ENCODE assay signal across 8 cellular contexts in the genomic region with DNA sequence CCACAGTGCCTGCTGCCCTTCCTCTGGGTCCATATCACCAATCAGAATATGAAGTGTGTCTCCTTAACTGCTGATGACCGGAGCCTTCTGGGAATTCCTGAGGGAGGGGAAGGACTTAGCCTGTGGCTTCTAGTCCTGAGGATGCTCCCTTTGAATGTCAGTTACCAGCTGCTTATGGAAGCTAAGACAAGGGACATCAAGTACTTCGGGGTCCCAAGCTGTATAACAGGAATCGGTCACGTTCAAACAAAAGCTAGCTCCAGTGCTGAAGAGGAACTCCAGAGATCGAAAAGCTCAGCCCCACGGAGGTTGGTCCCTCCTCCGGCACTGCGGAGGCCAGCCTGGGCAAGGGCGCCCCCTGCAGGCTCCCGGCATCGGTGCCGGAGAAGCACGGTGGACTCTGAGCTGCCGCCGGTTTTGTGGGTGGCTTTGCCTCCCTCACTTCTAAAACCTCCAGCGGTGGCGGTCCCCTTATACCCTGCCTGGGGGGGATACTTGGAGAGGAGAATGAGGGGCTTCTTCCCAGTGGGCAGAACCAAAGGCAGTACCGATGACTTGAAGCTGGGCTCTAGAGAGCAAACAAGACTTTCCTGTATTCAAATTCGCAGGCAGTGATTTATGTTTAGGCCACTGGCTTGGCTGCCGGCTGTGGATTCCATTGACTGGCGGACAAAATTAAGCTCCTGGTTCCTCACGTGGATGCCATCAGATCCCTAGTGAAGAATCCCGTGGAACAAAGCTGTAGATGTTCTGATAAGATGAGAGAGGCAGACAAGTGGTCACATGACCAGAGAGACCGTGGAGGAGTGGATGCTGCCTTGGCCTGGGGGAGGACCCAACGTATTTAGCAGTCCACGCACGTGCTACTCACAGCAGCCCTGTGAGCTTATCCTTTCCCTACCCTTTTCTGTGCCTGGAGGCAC. TPM values are rescaled to one million over a fixed set of nuclear protein-coding genes. Genes with fewer than 3 reads are reported as not detected.
DNase-seq lines count a peak whose midpoint lies in the region; ATAC-seq and TF ChIP-seq lines count a peak whose summit lies in the region.

No MANE protein-coding gene starts in this region.

- 3% methylated on average over 27 of the region's 27 CpGs for WGBS in lung, 2 donors

- intact Hi-C loops in activated CD8-positive, alpha-beta T cell treated with anti-CD3 and anti-CD28 coated beads for 36 hours (cut with micrococcal nuclease) = loop anchor here (5.0 kb wide), 1 partner anchor 285 kb away; no protein-coding TSS in a partner anchor

- DNase-seq in AG09309 (ENCODE audit: low read depth) (peak; percentile 18), NCI-H748 treated with DMSO at 0.1 percent for 48 hours (lab: John Stamatoyannopoulos, UW) (peak; percentile 64), ecto neural progenitor cell (ENCODE audit: low spot score) (peak; percentile 91), lung (ENCODE audit: low spot score) (peak; percentile 84)
- DNase-seq in activated CD8-positive, alpha-beta T cell treated with anti-CD3 and anti-CD28 coated beads for 36 hours = peak; percentile 90
- peak; percentile 85 to 92 for DNase-seq in stimulated activated CD4-positive, alpha-beta T cell treated with anti-CD3 and anti-CD28 coated beads, Interleukin-4, amount 100 ng/mL, for 48 hours (ENCODE audit: low read depth in 2 of 2)

- H3K27ac ChIP-seq in lung (ENCODE audit: low read depth in 1 of 2, low read length in 1 of 2) = peak overlapping the region in 1 of 2 donors; percentile 20

- H3K27me3 ChIP-seq in lung (ENCODE audit: control insufficient read depth, insufficient read depth) = no peaks in the 10 kb centered on the region

- no peak overlapping the region for H3K27ac Mint-ChIP-seq in activated CD8-positive, alpha-beta T cell treated with anti-CD3 and anti-CD28 coated beads for 36 hours

- H3K4me3 Mint-ChIP-seq in activated CD8-positive, alpha-beta T cell treated with anti-CD3 and anti-CD28 coated beads for 36 hours = peak overlapping the region; percentile 64

- H3K36me3 ChIP-seq in lung (ENCODE audit: control insufficient read depth in 2 of 2, insufficient read depth in 2 of 2, low read length in 2 of 2) = no peaks in the 10 kb centered on the region

- TF ChIP-seq CTCF in AG09309 (IDR thresholded peaks at IDR 0.05; ENCODE audit: control insufficient read depth, insufficient read depth, low read depth, low read length, missing control alignments) (peak; percentile 100), lung (IDR thresholded peaks at IDR 0.05; ENCODE audit: control extremely low read depth, extremely low read depth) (peak; percentile 85)
- peak; percentile 97 for TF ChIP-seq CTCF in activated CD8-positive, alpha-beta T cell treated with anti-CD3 and anti-CD28 coated beads for 36 hours (IDR thresholded peaks at IDR 0.05)

- POLR2A ChIA-PET in activated CD8-positive, alpha-beta T cell treated with anti-CD3 and anti-CD28 coated beads for 36 hours (lab: Charles Lee) = interaction anchor here (0.6 to 1.5 kb wide), 10 partner anchors 13 to 333 kb away, joined by 3 to 6 read pairs (median 3); a partner anchor contains a TSS

- H3K4me1 ChIP-seq in lung (ENCODE audit: control insufficient read depth in 2 of 2, insufficient read depth in 2 of 2, low read length in 2 of 2) = no peaks in the 10 kb centered on the region

- ATAC-seq in GM19035 (IDR thresholded peaks at IDR 0.05; ENCODE audit: unreplicated experiment) (peak; percentile 87), HG03521 (IDR thresholded peaks at IDR 0.05; ENCODE audit: unreplicated experiment) (peak; percentile 87), lung (ENCODE audit: insufficient read depth, low FRiP score) (peak; percentile 96)
- ATAC-seq in activated CD8-positive, alpha-beta T cell treated with anti-CD3 and anti-CD28 coated beads for 36 hours = peak; percentile 99

- no peaks in the 10 kb centered on the region for H3K36me3 Mint-ChIP-seq in activated CD8-positive, alpha-beta T cell treated with anti-CD3 and anti-CD28 coated beads for 36 hours (ENCODE audit: low read depth)

- CTCF ChIA-PET in activated CD8-positive, alpha-beta T cell treated with anti-CD3 and anti-CD28 coated beads for 36 hours (lab: Charles Lee) = interaction anchor here (0.6 to 4.2 kb wide), 128 partner anchors 10 to 832 kb away, joined by 3 to 126 read pairs (median 6); a partner anchor contains a TSS

- H3K9me3 ChIP-seq in lung (ENCODE audit: control insufficient read depth in 2 of 2, insufficient read depth in 1 of 2, low read length in 1 of 2) = no peaks in the 10 kb centered on the region

- peaks cover 13% of the 10 kb centered on the region for H3K4me1 Mint-ChIP-seq in activated CD8-positive, alpha-beta T cell treated with anti-CD3 and anti-CD28 coated beads for 36 hours (ENCODE audit: low read depth)

- H3K4me3 ChIP-seq in AG09309 (ENCODE audit: control insufficient read depth, low read depth, low read length) = peak overlapping the region; percentile 52
- H3K4me3 ChIP-seq in lung = peak overlapping the region; percentile 42

- no peaks in the 10 kb centered on the region for H3K9me3 Mint-ChIP-seq in activated CD8-positive, alpha-beta T cell treated with anti-CD3 and anti-CD28 coated beads for 36 hours

- H3K27me3 Mint-ChIP-seq in activated CD8-positive, alpha-beta T cell treated with anti-CD3 and anti-CD28 coated beads for 36 hours = peaks cover 10% of the 10 kb centered on the region

RNA-seq across cellular contexts. Expression of a gene that starts 16.2 kb away (rescaled TPM):
- 10 to 100 TPM; 24.5 to 25.8 TPM for total RNA-seq in activated CD8-positive, alpha-beta T cell treated with anti-CD3 and anti-CD28 coated beads for 36 hours
- total RNA-seq in lung = 10 to 100 TPM; 28.9 to 45.4 TPM
- polyA plus RNA-seq in lung = 1 to 10 TPM; 8.4 to 9.2 TPM

Comparison
In these comparisons a context has a peak if more than half of its experiments do, and no peak if none do; other contexts are left out.
1. DNase-seq: peak in every context shown above with its lines; median percentile 91 in ecto neural progenitor cell; 90 in activated CD8-positive, alpha-beta T cell treated with anti-CD3 and anti-CD28 coated beads for 36 hours; 88 in stimulated activated CD4-positive, alpha-beta T cell treated with anti-CD3 and anti-CD28 coated beads, Interleukin-4, amount 100 ng/mL, for 48 hours; 84 in lung; 64 in NCI-H748 treated with DMSO at 0.1 percent for 48 hours; 18 in AG09309.